14 cellular contexts compared by ENCODE assay signal in genomic region chr1:113542221-113542701, GRCh38.
DNase-seq lines count a peak whose midpoint lies in the region; ATAC-seq and TF ChIP-seq lines count a peak whose summit lies in the region.
"Had no signal": no experiment of that assay in that cellular context is flagged by ENCODE, and none has a peak within 500 bp of the region (broad histone marks: within the 10 kb centered on the region; RNA-seq: fewer than 3 reads in every experiment).

No MANE protein-coding gene starts in this region.

- H3K36me3 Mint-ChIP-seq in CD8-positive, alpha-beta T cell: no peaks in the 10 kb centered on the region
- H3K36me3 Mint-ChIP-seq: natural killer cell had no signal

- H3K9me3 Mint-ChIP-seq in CD8-positive, alpha-beta T cell: no peaks in the 10 kb centered on the region
- H3K9me3 Mint-ChIP-seq: natural killer cell had no signal

- RAD21 ChIA-PET in HCT116 (lab: Charles Lee; ENCODE audit: low non-redundant PET in 1 of 2, low total read pairs in 2 of 2, uncharacterized antibody in 2 of 2, unreplicated experiment in 2 of 2): no interaction called here

- no peak for TF ChIP-seq POLR2A in HCT116 (IDR thresholded peaks at IDR 0.05; ENCODE audit: borderline replicate concordance, extremely low read depth, insufficient read depth, insufficient read length)

- CTCF ChIA-PET in HCT116 (lab: Charles Lee): no interaction called here
- CTCF ChIA-PET in CD8-positive, alpha-beta T cell (lab: Charles Lee): no interaction called here

- H3K4me3 Mint-ChIP-seq in CD8-positive, alpha-beta T cell: no peak overlapping the region
- H3K4me3 Mint-ChIP-seq: natural killer cell had no signal

- no peak overlapping the region for H3K27ac ChIP-seq in HCT116 (ENCODE audit: low read depth, low read length)
- no peak overlapping the region for H3K27ac ChIP-seq in CD8-positive, alpha-beta T cell (ENCODE audit: low read depth, low read length)

- H3K4me3 ChIP-seq in HCT116 (replicated peaks in 1 of 2; ENCODE audit: low read depth in 1 of 2, low read length in 2 of 2) (0 out of 4 replicates have a peak overlapping the region, but pooled peaks of 1 of the 2 experiments have one; percentile 6), fibroblast of mammary gland (ENCODE audit: control insufficient read depth, low read depth, low read length) (no peak overlapping the region), skeletal muscle satellite cell (ENCODE audit: low read length) (no peak overlapping the region)
- H3K4me3 ChIP-seq in CD8-positive, alpha-beta T cell (ENCODE audit: low read depth, low read length): no peak overlapping the region

- H4K20me1 ChIP-seq in HCT116 (ENCODE audit: insufficient read depth): no peaks in the 10 kb centered on the region

- H3K9me3 ChIP-seq in HCT116 (ENCODE audit: control insufficient read depth in 1 of 2, insufficient read depth in 1 of 2, low read depth in 1 of 2, low read length in 2 of 2): no peaks in the 10 kb centered on the region
- H3K9me3 ChIP-seq in skeletal muscle satellite cell (replicated peaks; ENCODE audit: low read length): no peaks in the 10 kb centered on the region
- H3K9me3 ChIP-seq in CD8-positive, alpha-beta T cell (ENCODE audit: low read length): no peaks in the 10 kb centered on the region

- TF ChIP-seq CTCF in HCT116 (IDR thresholded peaks at IDR 0.05 in 2 of 3, conservative IDR thresholded peaks at IDR 0.05 in 1 of 3; ENCODE audit: borderline replicate concordance in 1 of 3, insufficient read depth in 1 of 3, low read depth in 2 of 3, low read length in 2 of 3): no peak
- TF ChIP-seq CTCF in fibroblast of mammary gland (conservative IDR thresholded peaks at IDR 0.05; ENCODE audit: control insufficient read depth, insufficient read depth, low read depth, low read length): no peak
- no peak for TF ChIP-seq CTCF in CD8-positive, alpha-beta T cell (IDR thresholded peaks at IDR 0.05)
- TF ChIP-seq CTCF in GM13977 (IDR thresholded peaks at IDR 0.05; ENCODE audit: extremely low read depth, insufficient read depth, missing control alignments): no peak

- H3K79me2 ChIP-seq in HCT116 (ENCODE audit: insufficient read depth, low read length): peaks cover 8% of the 10 kb centered on the region

- H3K27ac Mint-ChIP-seq in CD8-positive, alpha-beta T cell: no peak overlapping the region
- H3K27ac Mint-ChIP-seq: natural killer cell had no signal

- H3K4me1 ChIP-seq in HCT116 (ENCODE audit: control insufficient read depth in 1 of 2, insufficient read depth in 2 of 2, low read length in 2 of 2) (peaks cover 0 to 13% of the 10 kb centered on the region in 2 experiments; a peak in 2 of 4 replicates), skeletal muscle satellite cell (ENCODE audit: control insufficient read depth, insufficient read depth, low read length) (peaks cover 13% of the 10 kb centered on the region)
- no peaks in the 10 kb centered on the region for H3K4me1 ChIP-seq in CD8-positive, alpha-beta T cell (ENCODE audit: insufficient read depth, low read length)

- H3K27me3 ChIP-seq in HCT116 (ENCODE audit: insufficient read depth, low read length) (no peaks in the 10 kb centered on the region), skeletal muscle satellite cell (ENCODE audit: control insufficient read depth, insufficient read depth, low read length) (no peaks in the 10 kb centered on the region)
- H3K27me3 ChIP-seq in CD8-positive, alpha-beta T cell (ENCODE audit: insufficient read depth, low read length): no peaks in the 10 kb centered on the region

- in situ Hi-C loops in GM13977 (cut with MboI; ENCODE audit: low pct_unique_long_range_greater_than_20kb, low sequenced_read_pairs, unreplicated experiment): no loop called here

- intact Hi-C loops in HCT116 (cut with micrococcal nuclease): no loop called here
- intact Hi-C loops in CD8-positive, alpha-beta T cell (cut with DNase I, micrococcal nuclease): no loop called here

- H3K9ac ChIP-seq in HCT116 (ENCODE audit: low read length) (no peak overlapping the region), skeletal muscle satellite cell (ENCODE audit: low read depth, low read length) (peak overlapping the region; percentile 1)

- H3K4me2 ChIP-seq in HCT116 (ENCODE audit: low read length) (peak overlapping the region; percentile 48), skeletal muscle satellite cell (ENCODE audit: low read length) (peak overlapping the region; percentile 38)

- H3K27me3 Mint-ChIP-seq in CD8-positive, alpha-beta T cell (ENCODE audit: low read depth): no peaks in the 10 kb centered on the region

- TF ChIP-seq RAD21 in HCT116 (IDR thresholded peaks at IDR 0.05; ENCODE audit: low read depth): no peak

- POLR2A ChIA-PET in HCT116 (lab: Charles Lee): no interaction called here
- POLR2A ChIA-PET in CD8-positive, alpha-beta T cell (lab: Charles Lee): no interaction called here

- no TSS peak for BruUV-seq in HCT116 (replicated peaks; lab: Mats Ljungman, UMichigan)

- ATAC-seq in HCT116 (peak; percentile 76), SK-N-SH treated with all-trans-retinoic acid at 6 μM for 48 hours (peak; percentile 98), GM19023 (IDR thresholded peaks at IDR 0.05; ENCODE audit: unreplicated experiment) (no peak)
- no peak for ATAC-seq in CD8-positive, alpha-beta T cell
- ATAC-seq: natural killer cell had no signal

- no peaks in the 10 kb centered on the region for H3K36me3 ChIP-seq in HCT116 (ENCODE audit: control insufficient read depth in 1 of 2, insufficient read depth in 2 of 2, low read length in 2 of 2)
- no peaks in the 10 kb centered on the region for H3K36me3 ChIP-seq in skeletal muscle satellite cell (ENCODE audit: insufficient read depth, low read length)
- no peaks in the 10 kb centered on the region for H3K36me3 ChIP-seq in CD8-positive, alpha-beta T cell (ENCODE audit: insufficient read depth, low read length)

- no peaks in the 10 kb centered on the region for H3K9me2 ChIP-seq in HCT116 (ENCODE audit: insufficient read depth)

- H2AFZ ChIP-seq in HCT116 (ENCODE audit: low read depth, low read length, poor library complexity, severe bottlenecking): no peak overlapping the region

- H3K4me1 Mint-ChIP-seq in CD8-positive, alpha-beta T cell (ENCODE audit: low read depth): no peaks in the 10 kb centered on the region
- H3K4me1 Mint-ChIP-seq: natural killer cell had no signal

- DNase-seq in HCT116 (ENCODE audit: low read depth, low spot score) (no peak), fibroblast of mammary gland (ENCODE audit: low read depth) (peak; percentile 93), GM13977 (ENCODE audit: low spot score) (no peak), activated gamma-delta T cell (lab: John Stamatoyannopoulos, UW) (no peak)
- no peak for DNase-seq in CD8-positive, alpha-beta T cell
- DNase-seq: activated T-cell treated with anti-CD3 and anti-CD28 coated beads, Interleukin-2, amount 50 U/mL, for 1 hour; cerebellar nuclear complex; KG1; natural killer cell; NCI-H82; T-helper 9 cell had no signal

TF ChIP-seq in HCT116, 20 proteins besides CTCF, POLR2A, EP300 and RAD21:
- peak; percentile 23; the same call in 1 of the 2 replicates for TF ChIP-seq JUND (IDR thresholded peaks at IDR 0.05)
- no peak for TF ChIP-seq FOSL1 (IDR thresholded peaks at IDR 0.05; ENCODE audit: low read depth)

TF ChIP-seq in SK-N-SH treated with all-trans-retinoic acid at 6 μM for 48 hours, 23 proteins besides CTCF, POLR2A, EP300 and RAD21:
- peak; percentile 51 for TF ChIP-seq ISL1 (CRISPR knock-in tag; IDR thresholded peaks at IDR 0.05)
- no peak for TF ChIP-seq CREB5 (CRISPR knock-in tag; IDR thresholded peaks at IDR 0.05; ENCODE audit: low read depth)

Comparison
In these comparisons a context has a peak if more than half of its experiments do, and no peak if none do; other contexts are left out.
1. ATAC-seq: peak in HCT116 (single experiment) and SK-N-SH treated with all-trans-retinoic acid at 6 μM for 48 hours (single experiment); none in CD8-positive, alpha-beta T cell (single experiment) and GM19023 (single experiment).